Comparison of ENCODE assay signal across 25 cellular contexts in genomic region chr11:29268733-29269132, GRCh38.
"Had no signal": no experiment of that assay in that cellular context is flagged by ENCODE, and none has a peak within 500 bp of the region (broad histone marks: within the 10 kb centered on the region; RNA-seq: fewer than 3 reads in every experiment).

No MANE protein-coding gene starts in this region.

- H2AFZ ChIP-seq: parathyroid adenoma had no signal

- H3K27me3 ChIP-seq: adrenal gland, ascending aorta, brain microvascular endothelial cell, foreskin keratinocyte, stomach, suprapubic skin, tibial nerve had no signal

- H3K27ac ChIP-seq: adrenal gland, ascending aorta, brain microvascular endothelial cell, foreskin keratinocyte, left ventricle myocardium inferior, parathyroid adenoma, stomach, suprapubic skin, tibial nerve had no signal

- H3K9ac ChIP-seq: parathyroid adenoma had no signal

- DNase-seq: activated B cell treated with CpG ODN at 0.5 μM for 24 hours; activated CD4-positive, alpha-beta T cell treated with anti-CD3 and anti-CD28 coated beads for 36 hours; activated CD4-positive, alpha-beta T cell treated with anti-CD3 and anti-CD28 coated beads, Interleukin-2, amount 50 U/mL, for 4 hours; activated CD8-positive, alpha-beta memory T cell treated with anti-CD3 and anti-CD28 coated beads for 24 hours; activated CD8-positive, alpha-beta memory T cell treated with anti-CD3 and anti-CD28 coated beads, Interleukin-2, amount 50 U/mL, for 4 hours; activated naive CD4-positive, alpha-beta T cell; activated T-cell treated with anti-CD3 and anti-CD28 coated beads, Interleukin-2, amount 50 U/mL, for 24 hours; adrenal gland; brain microvascular endothelial cell; caudate nucleus; dermis blood vessel endothelial cell; effector memory CD4-positive, alpha-beta T cell; foreskin keratinocyte; immature natural killer cell; left ventricle myocardium inferior; small intestine; stimulated activated CD4-positive, alpha-beta T cell treated with anti-CD3 and anti-CD28 coated beads, Interleukin-2, amount 100 ng/mL, for 24 hours; stomach; T1000 had no signal

- H3K4me3 ChIP-seq: adrenal gland, ascending aorta, left ventricle myocardium inferior, stomach, suprapubic skin, tibial nerve had no signal

- ATAC-seq: activated CD4-positive, alpha-beta T cell treated with anti-CD3 and anti-CD28 coated beads for 36 hours; foreskin keratinocyte; sciatic nerve; stimulated activated effector memory CD8-positive, alpha-beta T cell treated with anti-CD3 and anti-CD28 coated beads, Interleukin-12 subunit alpha, Interleukin-12 subunit beta, amount 100 ng/mL, for 72 hours had no signal

- H3K79me2 ChIP-seq: parathyroid adenoma had no signal

- H3K36me3 ChIP-seq: adrenal gland, ascending aorta, brain microvascular endothelial cell, left ventricle myocardium inferior, stomach, suprapubic skin, tibial nerve had no signal

- H3K4me1 ChIP-seq: adrenal gland, ascending aorta, foreskin keratinocyte, left ventricle myocardium inferior, parathyroid adenoma, stomach, suprapubic skin, tibial nerve had no signal

- H3K9me3 ChIP-seq: adrenal gland, ascending aorta, left ventricle myocardium inferior, stomach, suprapubic skin, tibial nerve had no signal
